Comparison of ENCODE assay signal across 8 cellular contexts in the genomic region with DNA sequence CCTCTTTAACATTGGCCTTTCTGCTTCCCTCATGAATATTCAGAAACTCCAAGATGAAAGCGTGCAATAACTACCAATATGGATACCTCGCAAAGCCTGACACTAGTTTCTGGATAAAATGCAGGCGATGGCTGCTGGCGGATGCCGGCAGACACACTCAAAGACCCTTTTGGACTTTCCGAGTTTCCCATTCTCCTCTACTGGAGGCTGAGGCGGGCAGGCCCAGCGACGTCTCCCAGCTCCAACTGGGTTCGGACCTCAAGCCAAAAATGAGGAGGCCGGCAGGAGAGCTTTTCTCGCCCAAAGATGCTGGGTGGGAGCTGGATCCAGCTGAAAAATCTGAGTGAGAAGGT. TPM values are rescaled to one million over a fixed set of nuclear protein-coding genes. Genes with fewer than 3 reads are reported as not detected.
DNase-seq lines count a peak whose midpoint lies in the region; ATAC-seq and TF ChIP-seq lines count a peak whose summit lies in the region.
"Had no signal": no experiment of that assay in that cellular context is flagged by ENCODE, and none has a peak within 500 bp of the region (broad histone marks: within the 10 kb centered on the region; RNA-seq: fewer than 3 reads in every experiment).

No MANE protein-coding gene starts in this region.

- TF ChIP-seq CTCF in HL-60 (IDR thresholded peaks at IDR 0.05; ENCODE audit: insufficient read depth, low read length) (no peak), astrocyte of the cerebellum (IDR thresholded peaks at IDR 0.05; ENCODE audit: low read depth, low read length, missing control alignments) (no peak), kidney epithelial cell (IDR thresholded peaks at IDR 0.05; ENCODE audit: insufficient read depth, low read length, poor library complexity, severe bottlenecking) (no peak)

- in situ Hi-C loops in astrocyte of the cerebellum (cut with HindIII; ENCODE audit: low sequenced_read_pairs): no loop called here

- H3K27me3 Mint-ChIP-seq in stimulated activated naive CD8-positive, alpha-beta T cell treated with anti-CD3 and anti-CD28 coated beads, Interleukin-15, amount 100 ng/mL, for 72 hours: peaks cover 52% of the 10 kb centered on the region

- peaks cover 25% of the 10 kb centered on the region for H3K4me1 Mint-ChIP-seq in stimulated activated naive CD8-positive, alpha-beta T cell treated with anti-CD3 and anti-CD28 coated beads, Interleukin-15, amount 100 ng/mL, for 72 hours

- H3K4me3 ChIP-seq in HL-60 (replicated peaks; ENCODE audit: insufficient read depth, low read length) (peak overlapping the region; percentile 61), astrocyte of the cerebellum (ENCODE audit: low read depth, low read length) (peak overlapping the region; percentile 71), kidney epithelial cell (ENCODE audit: low read depth, low read length) (peak overlapping the region; percentile 60)
- H3K4me3 ChIP-seq: SJSA1 had no signal

- DNase-seq in HL-60 (ENCODE audit: low read depth in 1 of 2, low spot score in 1 of 2) (no peak), astrocyte of the cerebellum (ENCODE audit: low read depth) (no peak), kidney epithelial cell (ENCODE audit: low read depth) (no peak)
- no peak for DNase-seq in stimulated activated naive CD8-positive, alpha-beta T cell treated with anti-CD3 and anti-CD28 coated beads, Interleukin-15, amount 100 ng/mL, for 72 hours

- ATAC-seq in stimulated activated naive CD8-positive, alpha-beta T cell treated with anti-CD3 and anti-CD28 coated beads, Interleukin-15, amount 100 ng/mL, for 72 hours: no peak
- ATAC-seq in HG03159 (IDR thresholded peaks at IDR 0.05; ENCODE audit: unreplicated experiment): no peak
- no peak for ATAC-seq in GM18517 (IDR thresholded peaks at IDR 0.05; ENCODE audit: unreplicated experiment)
- no peak for ATAC-seq in HG02623 (IDR thresholded peaks at IDR 0.05; ENCODE audit: unreplicated experiment)

- H3K27ac Mint-ChIP-seq in stimulated activated naive CD8-positive, alpha-beta T cell treated with anti-CD3 and anti-CD28 coated beads, Interleukin-15, amount 100 ng/mL, for 72 hours: peak overlapping the region; percentile 64 to 94

- H3K27me3 ChIP-seq in HL-60 (ENCODE audit: insufficient read depth, poor library complexity, severe bottlenecking) (peaks cover 33% of the 10 kb centered on the region), kidney epithelial cell (ENCODE audit: control insufficient read depth, insufficient read depth, low read length) (no peaks in the 10 kb centered on the region)

- no peak overlapping the region for H3K27ac ChIP-seq in HL-60 (replicated peaks)
- H3K27ac ChIP-seq: SJSA1 had no signal

- no peaks in the 10 kb centered on the region for H3K9me3 Mint-ChIP-seq in stimulated activated naive CD8-positive, alpha-beta T cell treated with anti-CD3 and anti-CD28 coated beads, Interleukin-15, amount 100 ng/mL, for 72 hours

- no peaks in the 10 kb centered on the region for H3K36me3 ChIP-seq in kidney epithelial cell (ENCODE audit: control insufficient read depth, insufficient read depth, low read length)
- H3K36me3 ChIP-seq: SJSA1 had no signal

- peak overlapping the region; percentile 87 for H3K4me3 Mint-ChIP-seq in stimulated activated naive CD8-positive, alpha-beta T cell treated with anti-CD3 and anti-CD28 coated beads, Interleukin-15, amount 100 ng/mL, for 72 hours

RNA-seq across cellular contexts. Expression of a gene that starts 0.4 kb away (rescaled TPM):
- total RNA-seq in kidney epithelial cell: 46.1 and 48.7 TPM in 2 replicates
- total RNA-seq: SJSA1 had no signal
